Comparison of ENCODE assay signal across 8 cellular contexts in genomic region chr17:46266656-46267544, GRCh38. TPM values are rescaled to one million over a fixed set of nuclear protein-coding genes. Genes with fewer than 3 reads are reported as not detected.
DNase-seq lines count a peak whose midpoint lies in the region; ATAC-seq lines count a peak whose summit lies in the region.

No MANE protein-coding gene starts in this region.

- DNase-seq in CD1c-positive myeloid dendritic cell (ENCODE audit: extremely low spot score) (peak; percentile 95), NCI-H774 (lab: John Stamatoyannopoulos, UW) (peak; percentile 96), memory B cell (ENCODE audit: low spot score in 2 of 2) (peak; percentile 83 to 92)
- peak; percentile 82 for DNase-seq in activated CD8-positive, alpha-beta T cell treated with anti-CD3 and anti-CD28 coated beads, Interleukin-2, amount 10 ng/mL, durations not matched to agents 7 days and 5 days
- DNase-seq in effector CD8-positive, alpha-beta T cell (lab: John Stamatoyannopoulos, UW): peak; percentile 74
- DNase-seq in stimulated activated CD4-positive, alpha-beta T cell treated with anti-CD3 and anti-CD28 coated beads, TNF-alpha, amount 100 ng/mL, for 48 hours (ENCODE audit: low read depth in 3 of 3): peak; percentile 70 to 79 (median 73)

- peaks cover 31% of the 10 kb centered on the region for H3K4me1 Mint-ChIP-seq in activated CD8-positive, alpha-beta T cell treated with anti-CD3 and anti-CD28 coated beads, Interleukin-2, amount 10 ng/mL, durations not matched to agents 7 days and 5 days (ENCODE audit: low read depth)
- peaks cover 7% of the 10 kb centered on the region for H3K4me1 Mint-ChIP-seq in memory B cell

- POLR2A ChIA-PET in activated CD8-positive, alpha-beta T cell treated with anti-CD3 and anti-CD28 coated beads, Interleukin-2, amount 10 ng/mL, durations not matched to agents 7 days and 5 days (lab: Charles Lee): interaction anchor here (0.6 kb wide), 1 partner anchor 74 kb away, joined by 3 read pairs; the partner anchor contains the start of gene KANSL1

- H3K27me3 Mint-ChIP-seq in activated CD8-positive, alpha-beta T cell treated with anti-CD3 and anti-CD28 coated beads, Interleukin-2, amount 10 ng/mL, durations not matched to agents 7 days and 5 days (ENCODE audit: low read depth): peaks cover 11% of the 10 kb centered on the region
- H3K27me3 Mint-ChIP-seq in memory B cell: no peaks in the 10 kb centered on the region

- peak overlapping the region; percentile 72 for H3K27ac Mint-ChIP-seq in activated CD8-positive, alpha-beta T cell treated with anti-CD3 and anti-CD28 coated beads, Interleukin-2, amount 10 ng/mL, durations not matched to agents 7 days and 5 days
- H3K27ac Mint-ChIP-seq in memory B cell: peak overlapping the region; percentile 93

- ATAC-seq in GM19351 (IDR thresholded peaks at IDR 0.05; ENCODE audit: unreplicated experiment) (peak; percentile 80), HG03469 (IDR thresholded peaks at IDR 0.05; ENCODE audit: unreplicated experiment) (peak; percentile 70), memory B cell (ENCODE audit: low read depth) (peak; percentile 89)
- ATAC-seq in activated CD8-positive, alpha-beta T cell treated with anti-CD3 and anti-CD28 coated beads, Interleukin-2, amount 10 ng/mL, durations not matched to agents 7 days and 5 days: peak; percentile 88

- peak overlapping the region; percentile 85 for H3K4me3 Mint-ChIP-seq in activated CD8-positive, alpha-beta T cell treated with anti-CD3 and anti-CD28 coated beads, Interleukin-2, amount 10 ng/mL, durations not matched to agents 7 days and 5 days
- H3K4me3 Mint-ChIP-seq in memory B cell: peak overlapping the region; percentile 96

- CTCF ChIA-PET in activated CD8-positive, alpha-beta T cell treated with anti-CD3 and anti-CD28 coated beads, Interleukin-2, amount 10 ng/mL, durations not matched to agents 7 days and 5 days (lab: Charles Lee): interaction anchor here (1.5 kb wide), 1 partner anchor 11 kb away, joined by 6 read pairs; no protein-coding TSS in a partner anchor

- no peaks in the 10 kb centered on the region for H3K9me3 Mint-ChIP-seq in activated CD8-positive, alpha-beta T cell treated with anti-CD3 and anti-CD28 coated beads, Interleukin-2, amount 10 ng/mL, durations not matched to agents 7 days and 5 days (ENCODE audit: insufficient read depth)
- H3K9me3 Mint-ChIP-seq in memory B cell: no peaks in the 10 kb centered on the region

- H3K36me3 Mint-ChIP-seq in activated CD8-positive, alpha-beta T cell treated with anti-CD3 and anti-CD28 coated beads, Interleukin-2, amount 10 ng/mL, durations not matched to agents 7 days and 5 days (ENCODE audit: low read depth): no peaks in the 10 kb centered on the region
- H3K36me3 Mint-ChIP-seq in memory B cell: no peaks in the 10 kb centered on the region

RNA-seq across cellular contexts. Expression of gene LRRC37A, which starts 28.0 kb away (rescaled TPM):
- total RNA-seq in activated CD8-positive, alpha-beta T cell treated with anti-CD3 and anti-CD28 coated beads, Interleukin-2, amount 10 ng/mL, durations not matched to agents 7 days and 5 days: 1 to 10 TPM; 2.7 to 2.8 TPM

Comparison
In these comparisons a context has a peak if more than half of its experiments do, and no peak if none do; other contexts are left out.
1. Peak in every context shown above with its lines: DNase-seq and ATAC-seq.